Comparison of ENCODE assay signal across 20 cellular contexts in genomic region chr5:143788401-143788800, GRCh38. TPM values are rescaled to one million over a fixed set of nuclear protein-coding genes. Genes with fewer than 3 reads are reported as not detected.
DNase-seq lines count a peak whose midpoint lies in the region; ATAC-seq and TF ChIP-seq lines count a peak whose summit lies in the region.
"Had no signal": no experiment of that assay in that cellular context is flagged by ENCODE, and none has a peak within 500 bp of the region (broad histone marks: within the 10 kb centered on the region; RNA-seq: fewer than 3 reads in every experiment).

No MANE protein-coding gene starts in this region.

- no peaks in the 10 kb centered on the region for H3K4me1 ChIP-seq in endodermal cell (ENCODE audit: control insufficient read depth, insufficient read depth, low read length)
- H3K4me1 ChIP-seq: BE2C, Caco-2 had no signal

- H3K36me3 ChIP-seq in endodermal cell (ENCODE audit: control insufficient read depth, insufficient read depth, low read length), result no peaks in the 10 kb centered on the region
- H3K36me3 ChIP-seq: BE2C, BLaER1 had no signal

- H3K27ac Mint-ChIP-seq in endodermal cell, result no peak overlapping the region
- H3K27ac Mint-ChIP-seq: CD14-positive monocyte; CD4-positive, alpha-beta memory T cell; CD4-positive, CD25-positive, alpha-beta regulatory T cell; CD8-positive, alpha-beta memory T cell had no signal

- H3K9ac ChIP-seq in endodermal cell (ENCODE audit: extremely low read depth, low read length, poor library complexity, severe bottlenecking), result no peak overlapping the region
- H3K9ac ChIP-seq: BLaER1 had no signal

- no peak for TF ChIP-seq CTCF in endodermal cell (conservative IDR thresholded peaks at IDR 0.05)

- H3K4me3 Mint-ChIP-seq in endodermal cell, result no peak overlapping the region
- H3K4me3 Mint-ChIP-seq: CD14-positive monocyte; CD4-positive, alpha-beta memory T cell; CD4-positive, CD25-positive, alpha-beta regulatory T cell; CD8-positive, alpha-beta memory T cell had no signal

- no peaks in the 10 kb centered on the region for H3K27me3 ChIP-seq in endodermal cell (ENCODE audit: control insufficient read depth, insufficient read depth, low read length, poor library complexity, severe bottlenecking)
- H3K27me3 ChIP-seq: BE2C, BLaER1 had no signal

- ATAC-seq in GM21447 (IDR thresholded peaks at IDR 0.05; ENCODE audit: unreplicated experiment), result no peak
- ATAC-seq in left lobe of liver, result no peak

- no peak overlapping the region for H3K27ac ChIP-seq in endodermal cell (ENCODE audit: low read depth, low read length)
- H3K27ac ChIP-seq: BLaER1 had no signal

- no peaks in the 10 kb centered on the region for H3K9me3 Mint-ChIP-seq in endodermal cell
- H3K9me3 Mint-ChIP-seq: CD8-positive, alpha-beta memory T cell had no signal

- DNase-seq in RPMI7951 (ENCODE audit: low read depth), result peak; percentile 23
- DNase-seq in foreskin melanocyte, result peak; percentile 95
- DNase-seq in endodermal cell, result no peak
- no peak for DNase-seq in left lobe of liver (ENCODE audit: low spot score)
- DNase-seq: 8988T; ACHN; BE2C; C1 segment of cervical spinal cord; Caco-2; Calu3; CD4-positive, alpha-beta memory T cell; CD4-positive, CD25-positive, alpha-beta regulatory T cell; CD8-positive, alpha-beta memory T cell; DMS79 treated with DMSO at 0.1 percent for 48 hours; GF-D8 had no signal

- H3K4me3 ChIP-seq in endodermal cell (ENCODE audit: low read length), result no peak overlapping the region
- H3K4me3 ChIP-seq: BLaER1 had no signal

- H3K4me1 Mint-ChIP-seq in endodermal cell, result peaks cover 7% of the 10 kb centered on the region

- peaks cover 9% of the 10 kb centered on the region for H3K9me3 ChIP-seq in endodermal cell (ENCODE audit: control insufficient read depth, low read length)
- H3K9me3 ChIP-seq: BE2C, BLaER1, Caco-2 had no signal

- H3K36me3 Mint-ChIP-seq in endodermal cell (ENCODE audit: low read depth), result no peaks in the 10 kb centered on the region
- H3K36me3 Mint-ChIP-seq: CD14-positive monocyte; CD4-positive, alpha-beta memory T cell; CD4-positive, CD25-positive, alpha-beta regulatory T cell; CD8-positive, alpha-beta memory T cell had no signal

- 94 to 100% methylated on average over 1 of the region's 1 CpG for WGBS in endodermal cell (ENCODE audit: insufficient coverage in 1 of 2, insufficient read length in 1 of 2), 2 experiments

- H3K27me3 Mint-ChIP-seq in endodermal cell (ENCODE audit: insufficient read depth), result no peaks in the 10 kb centered on the region

RNA-seq across cellular contexts. Expression of gene HMHB1, which starts 23.6 kb away (rescaled TPM):
- total RNA-seq in RPMI7951 (2014; rRNA removed; shearing (Covaris generic)), result not detected in 2 replicates
- not detected for total RNA-seq in endodermal cell
- polyA plus RNA-seq in endodermal cell (2013, experiment 1 of 2), result not detected
- polyA plus RNA-seq in endodermal cell (2013, experiment 2 of 2), result not detected
- not detected for total RNA-seq in left lobe of liver
- total RNA-seq: A673; Caco-2; Calu3; CD4-positive, alpha-beta memory T cell; CD4-positive, CD25-positive, alpha-beta regulatory T cell; CD8-positive, alpha-beta memory T cell had no signal
- polyA plus RNA-seq: AG04450; CD14-positive monocyte; CD4-positive, alpha-beta memory T cell; CD8-positive, alpha-beta memory T cell had no signal

Comparison
In these comparisons a context has a peak if more than half of its experiments do, and no peak if none do; other contexts are left out.
1. DNase-seq: peak in RPMI7951 (single experiment) and foreskin melanocyte (single experiment); none in endodermal cell (single experiment) and left lobe of liver (single experiment).